ENCODE assay signal across 1 cellular context in genomic region chr9:132077881-132078280, GRCh38.
TF ChIP-seq lines count a peak whose summit lies in the region.

No MANE protein-coding gene starts in this region.

TF ChIP-seq in GM12878, 131 proteins besides CTCF, POLR2A, EP300 and RAD21 (continued from another document):
- TF ChIP-seq RB1 (IDR thresholded peaks at IDR 0.05; ENCODE audit: borderline replicate concordance) (no peak), CBFB (IDR thresholded peaks at IDR 0.05; ENCODE audit: low read depth) (no peak), BRCA1 (IDR thresholded peaks at IDR 0.05; ENCODE audit: low read depth, low read length) (no peak), POU2F2 (IDR thresholded peaks at IDR 0.05; ENCODE audit: borderline replicate concordance, low read depth, low read length) (no peak), YY1 (IDR thresholded peaks at IDR 0.05; ENCODE audit: low read depth, low read length) (no peak), KAT2A (conservative IDR thresholded peaks at IDR 0.05; ENCODE audit: control insufficient read depth, low read depth, low read length) (no peak), PAX5 (IDR thresholded peaks at IDR 0.05; ENCODE audit: borderline replicate concordance, low read depth, low read length) (no peak), RAD51 (IDR thresholded peaks at IDR 0.05) (no peak), TCF7 (IDR thresholded peaks at IDR 0.05; ENCODE audit: borderline replicate concordance) (no peak)
